Comparison of ENCODE assay signal across 8 cellular contexts in the genomic region with DNA sequence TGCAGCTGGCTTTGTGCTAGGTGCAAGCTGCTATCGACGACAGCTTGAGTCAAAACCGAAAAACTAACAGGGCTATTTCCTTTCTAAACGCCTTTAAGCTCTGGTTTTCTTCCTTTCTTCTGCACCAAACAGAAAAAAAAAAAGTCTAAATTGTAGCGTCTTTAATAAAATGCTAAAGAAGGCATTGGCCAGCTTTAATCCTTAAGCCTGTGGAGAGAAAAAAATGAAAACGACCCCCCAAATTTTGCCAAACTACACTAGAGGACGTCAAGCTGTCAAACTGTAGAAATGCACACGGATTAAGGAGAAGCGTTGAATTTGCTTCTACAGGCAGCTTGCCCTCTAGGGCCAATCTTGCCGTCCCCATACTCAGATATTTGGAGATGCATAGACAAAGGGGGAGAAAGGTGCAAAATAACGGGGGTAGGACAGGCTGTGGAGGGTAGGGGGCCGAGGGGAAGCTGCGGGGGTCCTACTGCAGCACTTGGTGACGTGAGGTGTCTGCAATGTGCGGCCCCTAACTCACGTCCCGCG. TPM values are rescaled to one million over a fixed set of nuclear protein-coding genes. Genes with fewer than 3 reads are reported as not detected.
A peak's percentile ranks its signal among the peaks of the same experiment; 100 is the strongest.
DNase-seq lines count a peak whose midpoint lies in the region; ATAC-seq and TF ChIP-seq lines count a peak whose summit lies in the region.

No MANE protein-coding gene starts in this region.

- H3K4me3 ChIP-seq in GM08714 (ENCODE audit: low read length) (peak overlapping the region; percentile 88), mononuclear cell (ENCODE audit: low read length) (peak overlapping the region; percentile 19), thyroid gland (replicated peaks in 1 of 3) (peak overlapping the region in 1 of 3 donors; percentile 21)

- TF ChIP-seq CTCF in thyroid gland (IDR thresholded peaks at IDR 0.05): no peak

- no peak for DNase-seq in activated naive CD8-positive, alpha-beta T cell treated with anti-CD3 and anti-CD28 coated beads, Interleukin-2, amount 50 U/mL, for 24 hours
- no peak for DNase-seq in NCI-H2171 (lab: John Stamatoyannopoulos, UW)
- DNase-seq in thyroid gland: no peak
- DNase-seq in nucleus accumbens (lab: John Stamatoyannopoulos, UW): no peak
- DNase-seq in RKO (ENCODE audit: low spot score): no peak

- peak overlapping the region in 1 of 3 donors; percentile 0 for H3K27ac ChIP-seq in thyroid gland

- H3K36me3 ChIP-seq in thyroid gland: no peaks in the 10 kb centered on the region

- H3K27me3 ChIP-seq in mononuclear cell (ENCODE audit: insufficient read depth, low read length) (peaks cover 89% of the 10 kb centered on the region), thyroid gland (peaks cover 56% of the 10 kb centered on the region)

- H3K4me1 Mint-ChIP-seq in activated naive CD8-positive, alpha-beta T cell treated with anti-CD3 and anti-CD28 coated beads, Interleukin-2, amount 50 U/mL, for 24 hours: peaks cover 48% of the 10 kb centered on the region

- peaks cover 52% of the 10 kb centered on the region for H3K4me1 ChIP-seq in mononuclear cell (ENCODE audit: insufficient read depth, low read length)
- H3K4me1 ChIP-seq in thyroid gland: peaks cover 16 to 43% of the 10 kb centered on the region in 2 donors

- peaks cover 72% of the 10 kb centered on the region for H3K27me3 Mint-ChIP-seq in activated naive CD8-positive, alpha-beta T cell treated with anti-CD3 and anti-CD28 coated beads, Interleukin-2, amount 50 U/mL, for 24 hours

- peak; percentile 23 for ATAC-seq in HG02678 (IDR thresholded peaks at IDR 0.05; ENCODE audit: unreplicated experiment)
- ATAC-seq in activated naive CD8-positive, alpha-beta T cell treated with anti-CD3 and anti-CD28 coated beads, Interleukin-2, amount 50 U/mL, for 24 hours: peak; percentile 11

- H3K27ac Mint-ChIP-seq in activated naive CD8-positive, alpha-beta T cell treated with anti-CD3 and anti-CD28 coated beads, Interleukin-2, amount 50 U/mL, for 24 hours: peak overlapping the region; percentile 76

- H3K9me3 ChIP-seq in mononuclear cell (ENCODE audit: low read depth, low read length): no peaks in the 10 kb centered on the region
- H3K9me3 ChIP-seq in thyroid gland: no peaks in the 10 kb centered on the region

- WGBS in thyroid gland, 2 donors: 4 to 7% methylated on average over 14 to 18 of the region's 18 CpGs

- peaks cover 9% of the 10 kb centered on the region for H3K36me3 Mint-ChIP-seq in activated naive CD8-positive, alpha-beta T cell treated with anti-CD3 and anti-CD28 coated beads, Interleukin-2, amount 50 U/mL, for 24 hours (ENCODE audit: low read depth)

- no peak for TF ChIP-seq POLR2A in thyroid gland (IDR thresholded peaks at IDR 0.05)

- H3K9me3 Mint-ChIP-seq in activated naive CD8-positive, alpha-beta T cell treated with anti-CD3 and anti-CD28 coated beads, Interleukin-2, amount 50 U/mL, for 24 hours: no peaks in the 10 kb centered on the region

- intact Hi-C loops in thyroid gland (cut with DNase I): no loop called here

- peak overlapping the region; percentile 79 for H3K4me3 Mint-ChIP-seq in activated naive CD8-positive, alpha-beta T cell treated with anti-CD3 and anti-CD28 coated beads, Interleukin-2, amount 50 U/mL, for 24 hours

RNA-seq across cellular contexts. Expression of a gene that starts 1.5 kb away (rescaled TPM):
- total RNA-seq in mononuclear cell (0.31 TPM), thyroid gland (10 to 100 TPM in 1 of 4 donors, 1 to 10 TPM in 3; 1.1 to 10.3 (median 6.2) TPM)
